ENCODE assay signal across 10 cellular contexts in genomic region chr7:148286150-148286549, GRCh38.
DNase-seq lines count a peak whose midpoint lies in the region; ATAC-seq and TF ChIP-seq lines count a peak whose summit lies in the region.
"Had no signal": no experiment of that assay in that cellular context is flagged by ENCODE, and none has a peak within 500 bp of the region (broad histone marks: within the 10 kb centered on the region; RNA-seq: fewer than 3 reads in every experiment).

No MANE protein-coding gene starts in this region.

- H3K9me2 ChIP-seq in OCI-LY1 (ENCODE audit: low read depth, low read length) = no peaks in the 10 kb centered on the region

- H3K4me1 Mint-ChIP-seq in MCF 10A (ENCODE audit: insufficient read depth, unreplicated experiment) = no peaks in the 10 kb centered on the region
- H3K4me1 Mint-ChIP-seq in type B pancreatic cell (ENCODE audit: unreplicated experiment) = peaks cover 9% of the 10 kb centered on the region
- no peaks in the 10 kb centered on the region for H3K4me1 Mint-ChIP-seq in activated T-cell treated with anti-CD3 and anti-CD28 coated beads, Interleukin-2, amount 50 U/mL, for 72 hours (ENCODE audit: low read depth)
- H3K4me1 Mint-ChIP-seq: CD4-positive, alpha-beta memory T cell had no signal

- H3K36me3 ChIP-seq in breast epithelium (no peaks in the 10 kb centered on the region), OCI-LY1 (ENCODE audit: insufficient read depth, low read length) (no peaks in the 10 kb centered on the region)

- H3K27ac ChIP-seq in breast epithelium = no peak overlapping the region
- H3K27ac ChIP-seq in OCI-LY1 (ENCODE audit: low read depth, low read length, poor library complexity, severe bottlenecking) = no peak overlapping the region

- no peak overlapping the region for H2AFZ ChIP-seq in OCI-LY1 (ENCODE audit: low read length)

- peaks cover 22% of the 10 kb centered on the region for H3K27me3 Mint-ChIP-seq in MCF 10A (ENCODE audit: insufficient read depth, unreplicated experiment)
- H3K27me3 Mint-ChIP-seq in type B pancreatic cell = peaks cover 27% of the 10 kb centered on the region
- peaks cover 6% of the 10 kb centered on the region for H3K27me3 Mint-ChIP-seq in activated T-cell treated with anti-CD3 and anti-CD28 coated beads, Interleukin-2, amount 50 U/mL, for 72 hours (ENCODE audit: low read depth)

- intact Hi-C loops in MCF 10A (cut with micrococcal nuclease) = loop anchor here (1.0 to 5.0 kb wide), 4 partner anchors 21 to 681 kb away; no protein-coding TSS in a partner anchor
- intact Hi-C loops in breast epithelium (cut with DNase I; ENCODE audit: low total_unique reads) = no loop called here
- intact Hi-C loops in lower leg skin (cut with DNase I; ENCODE audit: low total_unique reads) = no loop called here

- DNase-seq in MCF 10A (ENCODE audit: unreplicated experiment) (peak; percentile 44), breast epithelium (ENCODE audit: low spot score in 2 of 2) (no peak), fibroblast of pulmonary artery (ENCODE audit: low read depth) (no peak), type B pancreatic cell (ENCODE audit: extremely low spot score, unreplicated experiment) (no peak), SKM-1 (lab: John Stamatoyannopoulos, UW; ENCODE audit: unreplicated experiment) (no peak), lower leg skin (ENCODE audit: low spot score in 2 of 2) (no peak)
- DNase-seq in activated T-cell treated with anti-CD3 and anti-CD28 coated beads, Interleukin-2, amount 50 U/mL, for 72 hours = no peak
- DNase-seq: activated effector memory CD4-positive, alpha-beta T cell treated with Interleukin-2 at 50 U/mL for 16 hours; CD4-positive, alpha-beta memory T cell had no signal

- WGBS in lower leg skin, 2 donors = 5 to 10% methylated on average over 2 of the region's 2 CpGs

- H3K27ac Mint-ChIP-seq in MCF 10A (ENCODE audit: low read depth, unreplicated experiment) (no peak overlapping the region), type B pancreatic cell (no peak overlapping the region)
- H3K27ac Mint-ChIP-seq in activated T-cell treated with anti-CD3 and anti-CD28 coated beads, Interleukin-2, amount 50 U/mL, for 72 hours = no peak overlapping the region
- H3K27ac Mint-ChIP-seq: CD4-positive, alpha-beta memory T cell had no signal

- H3K9ac ChIP-seq in OCI-LY1 (ENCODE audit: low read length) = no peak overlapping the region

- BruUV-seq in MCF 10A (replicated peaks; lab: Mats Ljungman, UMichigan) = no TSS peak

- H3K4me3 Mint-ChIP-seq in MCF 10A (ENCODE audit: unreplicated experiment) (no peak overlapping the region), type B pancreatic cell (no peak overlapping the region)
- no peak overlapping the region for H3K4me3 Mint-ChIP-seq in activated T-cell treated with anti-CD3 and anti-CD28 coated beads, Interleukin-2, amount 50 U/mL, for 72 hours
- H3K4me3 Mint-ChIP-seq: CD4-positive, alpha-beta memory T cell had no signal

- H3K9me3 ChIP-seq in breast epithelium (no peaks in the 10 kb centered on the region), OCI-LY1 (ENCODE audit: low read length) (no peaks in the 10 kb centered on the region; the same call in 1 of the 2 replicates)

- POLR2A ChIA-PET in MCF 10A (lab: Yijun Ruan, JAX) = interaction anchor here (0.9 to 1.0 kb wide), 2 partner anchors 198 to 201 kb away, joined by 3 read pairs; no protein-coding TSS in a partner anchor

- H3K27me3 ChIP-seq in breast epithelium (no peaks in the 10 kb centered on the region), OCI-LY1 (ENCODE audit: insufficient read depth, low read length) (no peaks in the 10 kb centered on the region)

- no peaks in the 10 kb centered on the region for H4K20me1 ChIP-seq in OCI-LY1 (ENCODE audit: insufficient read depth, low read length)

- no peaks in the 10 kb centered on the region for H3K4me1 ChIP-seq in breast epithelium
- no peaks in the 10 kb centered on the region for H3K4me1 ChIP-seq in OCI-LY1 (ENCODE audit: insufficient read depth, low read length, severe bottlenecking)

- CTCF ChIA-PET in MCF 10A (lab: Yijun Ruan, JAX) = interaction anchor here (0.7 to 5.8 kb wide), 15 partner anchors 8 to 677 kb away, joined by 3 to 91 read pairs (median 4); no protein-coding TSS in a partner anchor

- no peaks in the 10 kb centered on the region for H3F3A ChIP-seq in OCI-LY1 (ENCODE audit: insufficient read depth, low read length)

- TF ChIP-seq POLR2A in breast epithelium (IDR thresholded peaks at IDR 0.05) (no peak), lower leg skin (IDR thresholded peaks at IDR 0.05) (no peak)

- H3K9me3 Mint-ChIP-seq in MCF 10A (ENCODE audit: unreplicated experiment) (no peaks in the 10 kb centered on the region), type B pancreatic cell (no peaks in the 10 kb centered on the region)
- no peaks in the 10 kb centered on the region for H3K9me3 Mint-ChIP-seq in activated T-cell treated with anti-CD3 and anti-CD28 coated beads, Interleukin-2, amount 50 U/mL, for 72 hours

- H3K36me3 Mint-ChIP-seq in MCF 10A (ENCODE audit: insufficient read depth, unreplicated experiment) = peaks cover 4% of the 10 kb centered on the region
- H3K36me3 Mint-ChIP-seq in type B pancreatic cell = no peaks in the 10 kb centered on the region
- H3K36me3 Mint-ChIP-seq in activated T-cell treated with anti-CD3 and anti-CD28 coated beads, Interleukin-2, amount 50 U/mL, for 72 hours (ENCODE audit: insufficient read depth in 2 of 2) = no peaks in the 10 kb centered on the region
- H3K36me3 Mint-ChIP-seq: CD4-positive, alpha-beta memory T cell had no signal

- ATAC-seq in activated T-cell treated with anti-CD3 and anti-CD28 coated beads, Interleukin-2, amount 50 U/mL, for 72 hours (replicated peaks in 1 of 2) = no peak

- TF ChIP-seq CTCF in MCF 10A (IDR thresholded peaks at IDR 0.05; ENCODE audit: unreplicated experiment) = peak; percentile 47
- no peak for TF ChIP-seq CTCF in breast epithelium (IDR thresholded peaks at IDR 0.05)
- TF ChIP-seq CTCF in OCI-LY1 (IDR thresholded peaks at IDR 0.05; ENCODE audit: low read length) = peak; percentile 44; the same call in 1 of the 2 replicates
- peak; percentile 28 for TF ChIP-seq CTCF in fibroblast of pulmonary artery (IDR thresholded peaks at IDR 0.05; ENCODE audit: low read length, missing control alignments)
- peak; percentile 69 for TF ChIP-seq CTCF in type B pancreatic cell (conservative IDR thresholded peaks at IDR 0.05)
- TF ChIP-seq CTCF in lower leg skin (IDR thresholded peaks at IDR 0.05) = no peak

- no peaks in the 10 kb centered on the region for H3K79me2 ChIP-seq in OCI-LY1 (ENCODE audit: insufficient read depth, low read length)

- H3K4me3 ChIP-seq in breast epithelium = no peak overlapping the region
- H3K4me3 ChIP-seq in OCI-LY1 (ENCODE audit: low read depth, low read length, poor library complexity, severe bottlenecking) = no peak overlapping the region
- no peak overlapping the region for H3K4me3 ChIP-seq in fibroblast of pulmonary artery (replicated peaks; ENCODE audit: low read depth, low read length)
- H3K4me3 ChIP-seq in lower leg skin (ENCODE audit: low read depth, poor library complexity, severe bottlenecking) = no peak overlapping the region

- H3K4me2 ChIP-seq in OCI-LY1 (ENCODE audit: low read length) = no peak overlapping the region

Comparison
In these comparisons a context has a peak if more than half of its experiments do, and no peak if none do; other contexts are left out.
1. CTCF ChIP-seq: peak in MCF 10A (single experiment), OCI-LY1 (single experiment), fibroblast of pulmonary artery (single experiment) and type B pancreatic cell (single experiment); none in breast epithelium (0 of 3) and lower leg skin (0 of 3).